Comparison of ENCODE assay signal across 8 cellular contexts in the genomic region with DNA sequence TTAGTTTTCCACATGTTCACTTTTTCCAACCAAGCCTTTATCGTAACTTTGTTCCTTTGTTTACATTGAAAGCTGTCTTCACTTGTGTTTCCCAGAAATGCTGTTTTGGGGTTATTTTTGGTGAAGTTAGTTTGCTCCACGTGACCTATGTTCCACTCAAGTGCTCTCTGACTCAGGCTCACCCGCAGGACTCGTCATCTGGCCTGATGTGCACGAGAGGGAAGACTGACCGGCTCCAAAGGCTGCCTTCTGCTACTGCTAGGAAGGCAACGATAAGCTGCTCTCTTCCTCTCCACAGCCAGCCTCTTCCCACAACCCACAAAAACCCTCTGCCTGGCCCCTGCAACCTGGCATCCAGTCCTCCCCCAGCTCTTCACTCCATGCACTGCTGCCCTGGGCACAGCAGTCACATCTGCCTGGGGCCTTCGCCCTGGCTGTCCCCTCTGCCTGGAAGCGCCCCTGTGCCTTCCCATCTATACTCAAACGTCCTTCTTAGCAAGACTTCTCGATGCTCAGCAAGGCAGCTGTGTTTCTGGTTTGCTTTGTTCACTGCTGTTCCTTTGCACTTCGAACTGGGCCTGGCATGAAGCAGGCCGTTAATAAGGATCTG. TPM values are rescaled to one million over a fixed set of nuclear protein-coding genes. Genes with fewer than 3 reads are reported as not detected.
DNase-seq lines count a peak whose midpoint lies in the region; ATAC-seq and FAIRE-seq lines count a peak whose summit lies in the region.

No MANE protein-coding gene starts in this region.

- H3K4me3 Mint-ChIP-seq in CD4-positive, alpha-beta memory T cell, result peak overlapping the region; percentile 22 to 89 (median 76)

- POLR2A ChIA-PET in CD4-positive, alpha-beta memory T cell (lab: Charles Lee; ENCODE audit: partially characterized antibody), result interaction anchor here (1.0 kb wide), 1 partner anchor 82 kb away, joined by 5 read pairs; the partner anchor contains the start of gene FBXO31

- no peaks in the 10 kb centered on the region for H3K27me3 Mint-ChIP-seq in CD4-positive, alpha-beta memory T cell

- no peak overlapping the region for H3K27ac ChIP-seq in CD4-positive, alpha-beta memory T cell (ENCODE audit: low read depth, low read length)
- peak overlapping the region; percentile 87 for H3K27ac ChIP-seq in muscle layer of duodenum (ENCODE audit: low read length)
- peak overlapping the region; percentile 28 for H3K27ac ChIP-seq in temporal lobe (ENCODE audit: low read depth, low read length)

- H3K4me1 ChIP-seq in CD4-positive, alpha-beta memory T cell (ENCODE audit: insufficient read depth, low read length), result peaks cover 42% of the 10 kb centered on the region
- H3K4me1 ChIP-seq in muscle layer of duodenum (ENCODE audit: control insufficient read depth in 1 of 2, insufficient read depth in 2 of 2, low read length in 2 of 2), result peaks cover 26 to 38% of the 10 kb centered on the region in 2 donors

- H3K4me1 Mint-ChIP-seq in CD4-positive, alpha-beta memory T cell, result peaks cover 21 to 56% (median 38%) of the 10 kb centered on the region in 4 donors

- H3K27me3 ChIP-seq in CD4-positive, alpha-beta memory T cell (ENCODE audit: insufficient read depth, low read length), result no peaks in the 10 kb centered on the region
- H3K27me3 ChIP-seq in muscle layer of duodenum (ENCODE audit: low read depth, low read length), result no peaks in the 10 kb centered on the region

- intact Hi-C loops in CD4-positive, alpha-beta memory T cell (cut with micrococcal nuclease), result no loop called here

- H3K27ac Mint-ChIP-seq in CD4-positive, alpha-beta memory T cell, result peak overlapping the region; percentile 62 to 90 (median 83)

- peak in 1 of 5 donors; percentile 65 for DNase-seq in CD4-positive, alpha-beta memory T cell
- DNase-seq in HTR-8/SVneo (ENCODE audit: insufficient read length, low spot score) (peak; percentile 41), epidermal melanocyte (ENCODE audit: insufficient read length, low spot score) (peak; percentile 64), NCI-H510A (lab: John Stamatoyannopoulos, UW) (no peak)
- peak; percentile 33 to 39 for DNase-seq in activated CD4-positive, alpha-beta T cell treated with anti-CD3 and anti-CD28 coated beads, Interleukin-2, amount 50 U/mL, for 4 hours

- H3K9me3 Mint-ChIP-seq in CD4-positive, alpha-beta memory T cell, result no peaks in the 10 kb centered on the region

- FAIRE-seq in HTR-8/SVneo (lab: Jason Lieb, UNC), result peak; percentile 20

- CTCF ChIA-PET in CD4-positive, alpha-beta memory T cell (lab: Charles Lee; ENCODE audit: partially characterized antibody), result no interaction called here

- H3K4me3 ChIP-seq in CD4-positive, alpha-beta memory T cell (ENCODE audit: low read length in 2 of 2), result no peak overlapping the region
- H3K4me3 ChIP-seq in muscle layer of duodenum (ENCODE audit: low read depth in 1 of 2, low read length in 2 of 2), result peak overlapping the region; percentile 54 to 60

- peaks cover 2 to 5% of the 10 kb centered on the region in 2 donors for H3K36me3 Mint-ChIP-seq in CD4-positive, alpha-beta memory T cell

- no peaks in the 10 kb centered on the region for H3K9me3 ChIP-seq in CD4-positive, alpha-beta memory T cell (ENCODE audit: control insufficient read depth in 1 of 2, low read length in 2 of 2)
- no peaks in the 10 kb centered on the region for H3K9me3 ChIP-seq in muscle layer of duodenum (ENCODE audit: control insufficient read depth in 1 of 2, low read length in 2 of 2)

- no peak for ATAC-seq in GM18867 (IDR thresholded peaks at IDR 0.05; ENCODE audit: unreplicated experiment)

- H3K36me3 ChIP-seq in CD4-positive, alpha-beta memory T cell (ENCODE audit: insufficient read depth, low read length), result no peaks in the 10 kb centered on the region
- peaks cover 0 to 11% of the 10 kb centered on the region in 2 donors for H3K36me3 ChIP-seq in muscle layer of duodenum (ENCODE audit: control insufficient read depth in 1 of 2, insufficient read depth in 2 of 2, low read length in 2 of 2)

RNA-seq across cellular contexts. Expression of gene ZCCHC14, which starts 28.0 kb away (rescaled TPM):
- 10 to 100 TPM; 22.7 to 25.1 TPM for total RNA-seq in CD4-positive, alpha-beta memory T cell
- polyA plus RNA-seq in CD4-positive, alpha-beta memory T cell, result 1 to 10 TPM in 1 of 2 donors, under 1 TPM in 1; 0.21 to 1.1 TPM
- 48.2 TPM for total RNA-seq in temporal lobe

Comparison
In these comparisons a context has a peak if more than half of its experiments do, and no peak if none do; other contexts are left out.
1. H3K4me3 ChIP-seq: peak in muscle layer of duodenum (2 of 2); none in CD4-positive, alpha-beta memory T cell (0 of 2).